ENCODE assay signal across 33 cellular contexts in genomic region chr3:122772827-122773226, GRCh38.
"Had no signal": no experiment of that assay in that cellular context is flagged by ENCODE, and none has a peak within 500 bp of the region (broad histone marks: within the 10 kb centered on the region; RNA-seq: fewer than 3 reads in every experiment).

No MANE protein-coding gene starts in this region.

- H3K9me3 ChIP-seq: adrenal gland, body of pancreas, breast epithelium had no signal

- ATAC-seq: activated CD4-positive, alpha-beta T cell treated with anti-CD3 and anti-CD28 coated beads for 36 hours; activated CD4-positive, CD25-positive, alpha-beta regulatory T cell treated with anti-CD3 and anti-CD28 coated beads, Interleukin-2, amount 50 U/mL, for 24 hours; activated CD8-positive, alpha-beta T cell treated with anti-CD3 and anti-CD28 coated beads for 36 hours; activated naive CD4-positive, alpha-beta T cell treated with anti-CD3 and anti-CD28 coated beads, Interleukin-2, amount 50 U/mL, for 72 hours; activated T-cell treated with anti-CD3 and anti-CD28 coated beads, Interleukin-2, amount 50 U/mL, for 4 hours; activated T-cell treated with anti-CD3 and anti-CD28 coated beads, Interleukin-2, amount 50 U/mL, for 72 hours; activated T-helper 17 cell treated with anti-CD3 and anti-CD28 coated beads, Interleukin-2, amount 50 U/mL, for 72 hours; body of pancreas; T-cell; T-helper 17 cell had no signal

- FAIRE-seq: astrocyte had no signal

- H3K4me1 ChIP-seq: body of pancreas, breast epithelium had no signal

- H3K4me3 ChIP-seq: adrenal gland, body of pancreas, breast epithelium had no signal

- H3K36me3 ChIP-seq: brain microvascular endothelial cell had no signal

- H3K27ac ChIP-seq: adrenal gland, body of pancreas, brain microvascular endothelial cell, breast epithelium, VCaP had no signal

- H3K27me3 ChIP-seq: adrenal gland, body of pancreas, brain microvascular endothelial cell, breast epithelium had no signal

- DNase-seq: activated CD4-positive, alpha-beta memory T cell treated with anti-CD3 and anti-CD28 coated beads for 36 hours; activated CD4-positive, alpha-beta T cell treated with anti-CD3 and anti-CD28 coated beads for 1 hour; activated CD4-positive, alpha-beta T cell treated with anti-CD3 and anti-CD28 coated beads for 36 hours; activated CD4-positive, alpha-beta T cell treated with anti-CD3 and anti-CD28 coated beads for 48 hours; activated CD4-positive, alpha-beta T cell treated with anti-CD3 and anti-CD28 coated beads, Interleukin-2, amount 10 ng/mL, durations not matched to agents 7 days and 5 days; activated CD4-positive, CD25-positive, alpha-beta regulatory T cell; activated CD8-positive, alpha-beta memory T cell treated with anti-CD3 and anti-CD28 coated beads, Interleukin-2, amount 50 U/mL, for 4 hours; activated CD8-positive, alpha-beta T cell treated with anti-CD3 and anti-CD28 coated beads for 36 hours; activated effector memory CD4-positive, alpha-beta T cell treated with anti-CD3 and anti-CD28 coated beads, Interleukin-2, amount 50 U/mL, for 16 hours; activated gamma-delta T cell treated with Interleukin-2 at 50 U/mL for 16 hours; activated naive CD4-positive, alpha-beta T cell; activated naive CD4-positive, alpha-beta T cell treated with anti-CD3 and anti-CD28 coated beads for 36 hours; activated naive CD4-positive, alpha-beta T cell treated with anti-CD3 and anti-CD28 coated beads, Interleukin-2, amount 50 U/mL, for 16 hours; activated naive CD8-positive, alpha-beta T cell treated with anti-CD3 and anti-CD28 coated beads for 36 hours; activated T-cell treated with anti-CD3 and anti-CD28 coated beads for 4 hours; activated T-cell treated with anti-CD3 and anti-CD28 coated beads, Interleukin-2, amount 50 U/mL, for 1 hour; activated T-cell treated with anti-CD3 and anti-CD28 coated beads, Interleukin-2, amount 50 U/mL, for 4 hours; activated T-cell treated with anti-CD3 and anti-CD28 coated beads, Interleukin-2, amount 50 U/mL, for 72 hours; adrenal gland; amniotic stem cell; aorta; body of pancreas; brain microvascular endothelial cell; central memory CD4-positive, alpha-beta T cell; T-cell; T-helper 17 cell; T-helper 9 cell had no signal
